Comparison of ENCODE assay signal across 14 cellular contexts in the genomic region with DNA sequence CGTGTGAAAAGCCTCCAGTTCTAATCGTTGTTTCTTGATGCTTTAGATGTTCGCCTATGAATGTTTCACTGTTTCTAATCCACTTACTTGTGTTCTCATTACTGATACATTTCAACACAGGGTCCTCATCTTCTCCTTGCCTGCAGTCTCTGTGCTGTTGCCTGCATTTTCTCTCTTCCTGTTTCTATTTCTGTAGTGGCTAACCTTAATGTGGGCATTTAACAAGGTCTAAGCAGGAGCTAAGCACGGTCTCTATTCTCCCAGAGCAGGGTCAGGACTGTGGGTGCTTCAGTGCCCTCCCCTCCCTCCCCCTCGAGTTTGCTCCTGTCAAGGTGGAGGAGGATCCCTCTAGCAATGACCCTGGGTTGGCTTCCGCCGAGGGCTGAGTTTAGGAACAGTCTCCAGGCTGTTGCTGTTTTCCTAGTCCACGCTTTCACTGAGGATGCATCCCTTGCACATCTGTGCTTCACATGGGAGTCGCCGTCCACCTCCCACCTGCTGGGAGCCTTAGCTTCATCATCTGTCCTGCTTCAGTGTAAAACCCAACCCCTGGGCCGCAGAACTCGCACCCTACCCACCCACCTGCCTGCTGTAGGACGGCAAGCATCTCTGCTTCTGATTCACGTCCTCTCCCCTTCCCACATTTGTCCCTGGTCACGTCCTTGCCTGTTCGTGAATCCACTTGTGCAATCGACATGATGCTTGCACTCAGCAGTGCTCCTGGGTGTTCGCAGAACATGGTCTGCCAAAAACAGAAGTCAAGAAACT. TPM values are rescaled to one million over a fixed set of nuclear protein-coding genes. Genes with fewer than 3 reads are reported as not detected.
DNase-seq lines count a peak whose midpoint lies in the region; ATAC-seq and TF ChIP-seq lines count a peak whose summit lies in the region.
"Had no signal": no experiment of that assay in that cellular context is flagged by ENCODE, and none has a peak within 500 bp of the region (broad histone marks: within the 10 kb centered on the region; RNA-seq: fewer than 3 reads in every experiment).

No MANE protein-coding gene starts in this region.

- CTCF ChIA-PET in RWPE1 (lab: Yijun Ruan, JAX) = interaction anchor here (1.3 kb wide), 1 partner anchor 124 kb away, joined by 3 read pairs; no protein-coding TSS in a partner anchor

- no CpG with 5 or more reads among the region's 18 CpGs for WGBS in H9 (ENCODE audit: extremely low coverage, insufficient read length, low lambda C conversion rate)
- WGBS in mesenchymal stem cell = 89% methylated on average over 18 of the region's 18 CpGs

- H2AFZ ChIP-seq in H9 (ENCODE audit: low read length) (no peak overlapping the region), mesenchymal stem cell (ENCODE audit: low read depth, low read length) (no peak overlapping the region)

- H4K91ac ChIP-seq in H9 (ENCODE audit: insufficient read length, low read depth, low read length) = no peak overlapping the region
- H4K91ac ChIP-seq in mesenchymal stem cell (ENCODE audit: low read length) = no peak overlapping the region

- H3K23me2 ChIP-seq in H9 (ENCODE audit: insufficient read length, low read depth, low read length, poor library complexity, severe bottlenecking) = peaks cover 12% of the 10 kb centered on the region

- H3K14ac ChIP-seq in H9 (ENCODE audit: insufficient read depth, low read length) (no peak overlapping the region), mesenchymal stem cell (ENCODE audit: low read length in 2 of 2) (no peak overlapping the region)

- peaks cover 8 to 10% of the 10 kb centered on the region in 2 experiments; a peak in 3 of 4 replicates for H3K4me1 Mint-ChIP-seq in H9

- H3K36me3 Mint-ChIP-seq in H9 (ENCODE audit: insufficient read depth in 1 of 3, low read depth in 3 of 3) = peaks cover 0 to 2% (median 0%) of the 10 kb centered on the region in 3 experiments; a peak in 2 of 7 replicates

- peak; percentile 7 for DNase-seq in H9
- DNase-seq in RWPE1 (ENCODE audit: low spot score) = no peak
- DNase-seq in mesenchymal stem cell = no peak
- DNase-seq in GM20000 (ENCODE audit: low spot score) = no peak
- DNase-seq in activated CD8-positive, alpha-beta memory T cell treated with anti-CD3 and anti-CD28 coated beads, Interleukin-2, amount 50 U/mL, for 48 hours = no peak
- DNase-seq: activated gamma-delta T cell treated with Interleukin-2 at 50 U/mL for 16 hours, kidney glomerular epithelial cell, NCI-H1930, NCI-H69, stomach had no signal

- H3K9me3 ChIP-seq in BLaER1 treated with 17β-estradiol and CSF1 and Interleukin-3, amounts not matched to agents 10 nM and 100 nM (replicated peaks in 1 of 11) = no peaks in the 10 kb centered on the region
- H3K9me3 ChIP-seq in H9 (ENCODE audit: control insufficient read depth, low read depth, low read length) (no peaks in the 10 kb centered on the region), mesenchymal stem cell (ENCODE audit: control insufficient read depth, low read length) (no peaks in the 10 kb centered on the region)
- H3K9me3 ChIP-seq: heart right ventricle, stomach had no signal

- H3K4me2 ChIP-seq in BLaER1 treated with 17β-estradiol and CSF1 and Interleukin-3, amounts not matched to agents 10 nM and 100 nM = peak overlapping the region; percentile 55 to 100 (median 99)
- H3K4me2 ChIP-seq in H9 (ENCODE audit: insufficient read depth, insufficient read length, low read length) (no peak overlapping the region), mesenchymal stem cell (ENCODE audit: low read length, poor library complexity, severe bottlenecking) (no peak overlapping the region)

- no peaks in the 10 kb centered on the region for H3K27me3 ChIP-seq in BLaER1 treated with 17β-estradiol and CSF1 and Interleukin-3, amounts not matched to agents 10 nM and 100 nM
- H3K27me3 ChIP-seq in H9 (ENCODE audit: insufficient read depth, low read length) (no peaks in the 10 kb centered on the region), mesenchymal stem cell (ENCODE audit: control insufficient read depth in 1 of 2, insufficient read depth in 1 of 2, low read length in 2 of 2) (no peaks in the 10 kb centered on the region)

- H2AK5ac ChIP-seq in H9 (ENCODE audit: insufficient read length, low read length) (no peak overlapping the region), mesenchymal stem cell (ENCODE audit: low read length, severe bottlenecking) (no peak overlapping the region)

- H3K18ac ChIP-seq in H9 (ENCODE audit: insufficient read length, low read depth, low read length) (no peak overlapping the region), mesenchymal stem cell (ENCODE audit: low read depth in 1 of 2, low read length in 2 of 2) (no peak overlapping the region)

- H2BK12ac ChIP-seq in H9 (ENCODE audit: insufficient read length, low read depth, low read length) (no peak overlapping the region), mesenchymal stem cell (ENCODE audit: low read length in 2 of 2) (peak overlapping the region in 1 of 2 experiments; percentile 29)

- H3K27ac ChIP-seq in BLaER1 treated with 17β-estradiol and CSF1 and Interleukin-3, amounts not matched to agents 10 nM and 100 nM = peak overlapping the region in 1 of 11 experiments; percentile 23; a peak in 1 of 22 replicates
- H3K27ac ChIP-seq in H9 (ENCODE audit: insufficient read length, low read depth, low read length) (no peak overlapping the region), RWPE1 (peak overlapping the region; percentile 9; the same call in 1 of the 2 replicates), mesenchymal stem cell (ENCODE audit: low read length, poor library complexity, severe bottlenecking) (no peak overlapping the region)
- H3K27ac ChIP-seq: heart right ventricle, stomach had no signal

- H4K5ac ChIP-seq in H9 (ENCODE audit: insufficient read length, low read depth, low read length) = no peak overlapping the region

- no peak for ATAC-seq in GM18867 (IDR thresholded peaks at IDR 0.05; ENCODE audit: unreplicated experiment)
- no peak for ATAC-seq in GM19351 (IDR thresholded peaks at IDR 0.05; ENCODE audit: unreplicated experiment)
- ATAC-seq: heart right ventricle had no signal

- H3K4ac ChIP-seq in H9 (ENCODE audit: low read depth, low read length) (no peak overlapping the region), mesenchymal stem cell (ENCODE audit: low read depth in 1 of 2, low read length in 2 of 2) (no peak overlapping the region)

- no peak overlapping the region for H2BK120ac ChIP-seq in H9 (ENCODE audit: low read depth, low read length, poor library complexity, severe bottlenecking)
- no peak overlapping the region for H2BK120ac ChIP-seq in mesenchymal stem cell (ENCODE audit: low read depth, low read length)

- peak overlapping the region in 4 of 11 experiments; percentile 3 to 24 (median 12); a peak in 4 of 22 replicates for H3K9ac ChIP-seq in BLaER1 treated with 17β-estradiol and CSF1 and Interleukin-3, amounts not matched to agents 10 nM and 100 nM
- H3K9ac ChIP-seq in H9 (ENCODE audit: extremely low read depth, insufficient read length, low read length) (no peak overlapping the region), mesenchymal stem cell (ENCODE audit: low read length) (no peak overlapping the region)

- H2BK20ac ChIP-seq in H9 (ENCODE audit: low read depth, low read length, poor library complexity, severe bottlenecking) = no peak overlapping the region

- H3K79me2 ChIP-seq in H9 (ENCODE audit: insufficient read depth, low read length) = peaks cover 6% of the 10 kb centered on the region; the same call in 1 of the 2 replicates

- H3T11ph ChIP-seq in H9 (ENCODE audit: low read length) = no peak overlapping the region

- no peak overlapping the region for H3K23ac ChIP-seq in H9 (ENCODE audit: insufficient read length, low read depth, low read length)
- H3K23ac ChIP-seq in mesenchymal stem cell (ENCODE audit: low read length in 2 of 2) = no peak overlapping the region

- H3K4me1 ChIP-seq in BLaER1 treated with 17β-estradiol and CSF1 and Interleukin-3, amounts not matched to agents 10 nM and 100 nM = peaks cover 45 to 60% (median 56%) of the 10 kb centered on the region in 10 experiments
- no peaks in the 10 kb centered on the region for H3K4me1 ChIP-seq in H9 (ENCODE audit: insufficient read depth, low read length)
- peaks cover 17% of the 10 kb centered on the region for H3K4me1 ChIP-seq in mesenchymal stem cell (ENCODE audit: control insufficient read depth, insufficient read depth, low read depth, low read length)

- peak overlapping the region in 1 of 2 experiments; percentile 27; a peak in 1 of 5 replicates for H3K4me3 Mint-ChIP-seq in H9

- no peak overlapping the region for H3K27ac Mint-ChIP-seq in H9

- H4K8ac ChIP-seq in H9 (replicated peaks; ENCODE audit: insufficient read length, low read depth, low read length) (no peak overlapping the region), mesenchymal stem cell (ENCODE audit: low read length) (no peak overlapping the region)

- H4K20me1 ChIP-seq in BLaER1 treated with 17β-estradiol and CSF1 and Interleukin-3, amounts not matched to agents 10 nM and 100 nM = peaks cover 1 to 20% (median 17%) of the 10 kb centered on the region in 11 experiments; a peak in 12 of 22 replicates
- H4K20me1 ChIP-seq in H9 (ENCODE audit: control insufficient read depth, insufficient read depth, insufficient read length) = no peaks in the 10 kb centered on the region

- H3K79me1 ChIP-seq in H9 (ENCODE audit: insufficient read depth, low read depth, low read length, poor library complexity, severe bottlenecking) (peaks cover 10% of the 10 kb centered on the region), mesenchymal stem cell (replicated peaks; ENCODE audit: low read length, poor library complexity, severe bottlenecking) (peaks cover 25% of the 10 kb centered on the region)

- TF ChIP-seq CTCF in H9 (conservative IDR thresholded peaks at IDR 0.05) (no peak), RWPE1 (conservative IDR thresholded peaks at IDR 0.05; ENCODE audit: low read depth) (no peak), GM20000 (IDR thresholded peaks at IDR 0.05; ENCODE audit: extremely low read depth, missing control alignments) (no peak)

- peaks cover 28% of the 10 kb centered on the region for H3K27me3 Mint-ChIP-seq in H9 (ENCODE audit: low read depth)

- H2BK5ac ChIP-seq in H9 (ENCODE audit: insufficient read length, low read length) (no peak overlapping the region), mesenchymal stem cell (ENCODE audit: low read depth, low read length, poor library complexity, severe bottlenecking) (no peak overlapping the region)

- H3K36me3 ChIP-seq in BLaER1 treated with 17β-estradiol and CSF1 and Interleukin-3, amounts not matched to agents 10 nM and 100 nM = peaks cover 0 to 2% (median 1%) of the 10 kb centered on the region in 11 experiments; a peak in 6 of 22 replicates
- H3K36me3 ChIP-seq in mesenchymal stem cell (ENCODE audit: control insufficient read depth in 1 of 2, insufficient read depth in 2 of 2, low read depth in 1 of 2, low read length in 2 of 2) = peaks cover 0 to 11% of the 10 kb centered on the region in 2 experiments

- POLR2A ChIA-PET in RWPE1 (lab: Yijun Ruan, JAX; ENCODE audit: low non-redundant PET) = no interaction called here

- H3K56ac ChIP-seq in H9 (ENCODE audit: insufficient read length, low read depth, low read length) = no peak overlapping the region

- no peak overlapping the region for H3K4me3 ChIP-seq in BLaER1 treated with 17β-estradiol and CSF1 and Interleukin-3, amounts not matched to agents 10 nM and 100 nM
- no peak overlapping the region for H3K4me3 ChIP-seq in mesenchymal stem cell (ENCODE audit: insufficient read depth in 1 of 2, low read depth in 1 of 2, low read length in 2 of 2)
- H3K4me3 ChIP-seq: heart right ventricle, stomach had no signal

- H2BK15ac ChIP-seq in H9 (ENCODE audit: low read depth, low read length) (no peak overlapping the region), mesenchymal stem cell (ENCODE audit: low read depth, poor library complexity, severe bottlenecking) (peak overlapping the region; percentile 0)

- H3K9me3 Mint-ChIP-seq in H9 = 0 out of 5 replicates have a peak, but pooled peaks cover 0 to 3% of the 10 kb centered on the region in 2 experiments

RNA-seq across cellular contexts. Expression of a gene that starts 2.4 kb away (rescaled TPM):
- total RNA-seq in H9 (2021) = 36.7 and 37.6 TPM in 2 replicates
- polyA plus RNA-seq in mesenchymal stem cell (2013, experiment 1 of 2) = 24.3 TPM
- 23.1 TPM for polyA plus RNA-seq in mesenchymal stem cell (2013, experiment 2 of 2)

Comparison
In these comparisons a context has a peak if more than half of its experiments do, and no peak if none do; other contexts are left out.
1. H3K4me2 ChIP-seq: peak in BLaER1 treated with 17β-estradiol and CSF1 and Interleukin-3, amounts not matched to agents 10 nM and 100 nM (11 of 11); none in H9 (single experiment) and mesenchymal stem cell (single experiment).